In the genomic region with DNA sequence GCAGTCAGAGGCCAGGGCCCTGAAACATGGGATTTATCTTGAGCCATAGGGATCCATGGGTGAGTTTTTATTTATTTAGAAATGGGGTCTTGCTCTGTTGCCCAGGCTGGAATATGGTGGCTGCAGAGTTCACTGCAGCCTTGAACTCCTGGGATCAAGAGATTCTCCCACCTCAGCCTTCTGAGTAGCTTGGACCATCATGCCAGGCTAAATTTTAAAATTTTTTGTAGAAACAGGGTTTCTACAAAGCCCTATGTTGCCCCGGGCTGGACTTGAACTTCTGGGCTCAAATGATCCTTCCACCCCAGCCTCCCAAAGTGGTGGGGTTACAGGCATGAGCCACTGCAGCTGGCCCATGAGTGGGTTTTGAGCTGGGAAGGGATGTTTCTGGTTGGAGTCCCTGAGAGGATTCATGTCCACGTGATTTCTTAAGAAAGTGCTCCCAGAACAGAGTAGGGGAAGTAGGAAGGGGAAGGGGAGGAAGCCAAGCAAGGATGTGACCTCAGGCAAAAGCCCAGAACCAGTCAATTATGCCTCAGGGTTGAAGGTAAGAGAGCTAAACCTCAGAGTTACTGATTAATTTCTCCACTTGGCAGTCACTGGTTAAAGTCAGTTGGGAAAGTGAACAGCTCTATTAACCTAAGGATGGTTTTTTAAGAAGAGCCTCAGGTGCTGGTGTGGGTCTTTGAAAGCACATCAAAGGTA, we compare ENCODE assay signal across 1 cellular context.
A peak's percentile ranks its signal among the peaks of the same experiment; 100 is the strongest.
TF ChIP-seq lines count a peak whose summit lies in the region.

No MANE protein-coding gene starts in this region.

TF ChIP-seq in K562, 482 proteins besides CTCF, POLR2A, EP300 and RAD21:
- TF ChIP-seq ZNF121 (CRISPR knock-in tag; conservative IDR thresholded peaks at IDR 0.05) = peak; percentile 28; the same call in 1 of the 2 replicates
- peak; percentile 8 for TF ChIP-seq RBM25 (IDR thresholded peaks at IDR 0.05; ENCODE audit: low read depth, low read length, severe bottlenecking)
- no peak for TF ChIP-seq KDM5B (IDR thresholded peaks at IDR 0.05; ENCODE audit: insufficient replicate concordance, low read depth, low read length)
TF ChIP-seq in K562: peak in this region for 2.
